Comparison of ENCODE assay signal across 18 cellular contexts in the genomic region with DNA sequence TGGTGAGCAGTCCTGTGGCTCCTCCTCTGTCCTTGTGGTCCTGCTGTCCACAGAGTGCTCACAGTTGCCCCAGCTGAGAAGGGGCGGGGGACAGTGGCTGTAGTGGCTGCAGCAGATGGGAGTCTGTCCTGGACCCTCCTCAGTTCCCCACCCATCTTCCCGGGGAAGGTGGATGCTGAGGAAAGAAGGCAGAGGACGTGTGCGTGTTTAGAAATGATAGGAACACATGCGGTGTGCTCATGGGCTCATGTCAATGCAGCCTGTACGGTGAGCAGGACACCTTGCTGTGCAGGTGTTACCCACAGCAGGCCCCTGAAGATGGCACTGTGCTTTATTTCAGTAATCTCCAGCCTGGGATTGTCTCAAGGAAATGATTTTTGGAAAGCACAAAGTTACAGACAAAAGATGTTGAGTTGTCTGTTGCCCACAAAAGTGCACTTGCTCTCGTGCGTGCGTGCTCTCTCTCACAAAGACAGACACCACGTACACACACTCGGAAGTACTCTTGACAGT. TPM values are rescaled to one million over a fixed set of nuclear protein-coding genes. Genes with fewer than 3 reads are reported as not detected.
"Had no signal": no experiment of that assay in that cellular context is flagged by ENCODE, and none has a peak within 500 bp of the region (broad histone marks: within the 10 kb centered on the region; RNA-seq: fewer than 3 reads in every experiment).

No MANE protein-coding gene starts in this region.

- H3K27ac Mint-ChIP-seq: activated B cell treated with CpG ODN at 0.5 μM for 24 hours; activated naive CD8-positive, alpha-beta T cell treated with anti-CD3 and anti-CD28 coated beads for 36 hours had no signal

- H3K4me1 Mint-ChIP-seq: activated B cell treated with CpG ODN at 0.5 μM for 24 hours had no signal

- H3K9me3 Mint-ChIP-seq: activated B cell treated with CpG ODN at 0.5 μM for 24 hours; activated naive CD8-positive, alpha-beta T cell treated with anti-CD3 and anti-CD28 coated beads for 36 hours had no signal

- H3K27ac ChIP-seq: cardiac muscle cell, colonic mucosa, right lobe of liver, SK-N-MC, transverse colon had no signal

- H3K27me3 ChIP-seq: cardiac muscle cell, colonic mucosa, gastrocnemius medialis, right lobe of liver, transverse colon had no signal

- H3K4me1 ChIP-seq: colonic mucosa, right lobe of liver had no signal

- H3K27me3 Mint-ChIP-seq: activated B cell treated with CpG ODN at 0.5 μM for 24 hours; activated naive CD8-positive, alpha-beta T cell treated with anti-CD3 and anti-CD28 coated beads for 36 hours had no signal

- H3K4me3 ChIP-seq: cardiac muscle cell, colonic mucosa, gastrocnemius medialis, right lobe of liver, SK-N-MC, transverse colon had no signal

- ATAC-seq: gastrocnemius medialis, right lobe of liver had no signal

- H3K4me3 Mint-ChIP-seq: activated B cell treated with CpG ODN at 0.5 μM for 24 hours; activated naive CD8-positive, alpha-beta T cell treated with anti-CD3 and anti-CD28 coated beads for 36 hours had no signal

- DNase-seq: activated B cell treated with CpG ODN at 0.5 μM for 24 hours; activated CD4-positive, alpha-beta T cell treated with anti-CD3 and anti-CD28 coated beads, Interleukin-2, amount 50 U/mL, for 4 hours; activated gamma-delta T cell treated with Interleukin-2 at 50 U/mL for 16 hours; activated naive CD8-positive, alpha-beta T cell treated with anti-CD3 and anti-CD28 coated beads for 36 hours; activated T-cell treated with anti-CD3 and anti-CD28 coated beads, Interleukin-2, amount 50 U/mL, for 48 hours; aorta; colonic mucosa; effector CD4-positive, alpha-beta T cell; gastrocnemius medialis; right lobe of liver; stimulated activated CD4-positive, alpha-beta T cell treated with anti-CD3 and anti-CD28 coated beads, Interleukin-4, amount 100 ng/mL, for 1 hour; stimulated activated CD8-positive, alpha-beta memory T cell treated with anti-CD3 and anti-CD28 coated beads, Interleukin-4, amount 100 ng/mL, for 48 hours; T-helper 1 cell; transverse colon had no signal

- H3K36me3 ChIP-seq: colonic mucosa had no signal

- H3K9me3 ChIP-seq: colonic mucosa, gastrocnemius medialis, right lobe of liver, transverse colon had no signal

RNA-seq across cellular contexts. Expression of gene TEX29, which starts 49.2 kb away (rescaled TPM):
- total RNA-seq: cardiac muscle cell, endothelial cell of umbilical vein, kidney epithelial cell, transverse colon had no signal
